Comparison of ENCODE assay signal across 31 cellular contexts in the genomic region with DNA sequence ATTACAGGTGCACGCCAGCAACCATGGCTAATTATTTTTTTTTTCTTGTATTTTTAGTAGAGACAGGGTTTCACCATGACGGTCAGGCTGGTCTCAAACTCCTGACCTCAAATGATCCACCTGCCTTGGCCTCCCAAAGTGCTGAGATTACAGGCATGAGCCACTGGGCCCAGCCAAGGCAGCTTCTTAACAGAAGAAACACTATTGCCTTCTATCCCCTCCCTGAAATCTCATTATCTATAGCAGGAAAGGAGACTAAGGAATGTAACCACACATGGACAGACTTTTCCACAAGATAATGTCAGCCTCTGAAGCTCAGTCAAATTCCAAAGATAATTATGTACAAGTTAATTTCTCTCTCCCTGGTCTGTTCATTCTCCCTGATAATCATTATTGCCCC. TPM values are rescaled to one million over a fixed set of nuclear protein-coding genes. Genes with fewer than 3 reads are reported as not detected.
"Had no signal": no experiment of that assay in that cellular context is flagged by ENCODE, and none has a peak within 500 bp of the region (broad histone marks: within the 10 kb centered on the region; RNA-seq: fewer than 3 reads in every experiment).

No MANE protein-coding gene starts in this region.

- H3K4me3 Mint-ChIP-seq: dendritic cell treated with granulocyte-macrophage colony-stimulating factor and Interleukin-4, amounts not matched to agents 40 ng/mL and 50 ng/mL, for 4 days; effector memory CD8-positive, alpha-beta T cell; endodermal cell had no signal

- H3K9me3 Mint-ChIP-seq: dendritic cell treated with granulocyte-macrophage colony-stimulating factor and Interleukin-4, amounts not matched to agents 40 ng/mL and 50 ng/mL, for 4 days; effector memory CD8-positive, alpha-beta T cell had no signal

- H3K36me3 ChIP-seq: esophagus squamous epithelium, gastrocnemius medialis, heart right ventricle, left lung, lower lobe of right lung had no signal

- ATAC-seq: effector memory CD8-positive, alpha-beta T cell; gastrocnemius medialis; heart right ventricle; left cardiac atrium; left lung; left ventricle myocardium superior; lower lobe of right lung had no signal

- FAIRE-seq: colon, endometrium, islet of Langerhans, keratinocyte had no signal

- H3K4me3 ChIP-seq: esophagus squamous epithelium, gastrocnemius medialis, heart right ventricle, left lung, lower lobe of right lung had no signal

- H3K27ac ChIP-seq: epithelial cell of prostate, esophagus squamous epithelium, gastrocnemius medialis, heart right ventricle, left lung, lower lobe of right lung had no signal

- H3K4me1 ChIP-seq: gastrocnemius medialis, heart right ventricle, lower lobe of right lung had no signal

- DNase-seq: cortex of kidney; effector CD8-positive, alpha-beta T cell; effector memory CD8-positive, alpha-beta T cell; endodermal cell; esophagus squamous epithelium; foreskin fibroblast; foreskin melanocyte; gastrocnemius medialis; glutamatergic neuron; head of caudate nucleus; heart right ventricle; hippocampal formation; left cardiac atrium; left lung; left ventricle myocardium superior; lower lobe of right lung; mesenchymal stem cell; midbrain had no signal

- H3K9me3 ChIP-seq: esophagus squamous epithelium, gastrocnemius medialis, heart right ventricle, left lung, lower lobe of right lung had no signal

- H3K27ac Mint-ChIP-seq: dendritic cell treated with granulocyte-macrophage colony-stimulating factor and Interleukin-4, amounts not matched to agents 40 ng/mL and 50 ng/mL, for 4 days; effector memory CD8-positive, alpha-beta T cell; endodermal cell had no signal

RNA-seq across cellular contexts. Expression of a gene that starts 5.7 kb away (rescaled TPM):
- total RNA-seq: dermis microvascular lymphatic vessel endothelial cell, endodermal cell, esophagus mucosa, esophagus squamous epithelium, gastrocnemius medialis, glomerular endothelial cell, heart right ventricle, kidney epithelial cell, left cardiac atrium, left lung, left ventricle myocardium superior, lower lobe of right lung, mesenteric fat pad, mononuclear cell had no signal
- polyA plus RNA-seq: heart right ventricle, keratinocyte had no signal

RNA-seq across cellular contexts. Expression of a gene that starts 16.4 kb away (rescaled TPM):
- total RNA-seq: dermis microvascular lymphatic vessel endothelial cell, esophagus mucosa, esophagus squamous epithelium, glomerular endothelial cell, heart right ventricle, kidney epithelial cell, left cardiac atrium, left lung, left ventricle myocardium superior, lower lobe of right lung, lung microvascular endothelial cell, mononuclear cell had no signal
- polyA plus RNA-seq: heart right ventricle, keratinocyte had no signal
